ENCODE assay signal across 8 cellular contexts in genomic region chr17:31321481-31321880, GRCh38. TPM values are rescaled to one million over a fixed set of nuclear protein-coding genes. Genes with fewer than 3 reads are reported as not detected.
A peak's percentile ranks its signal among the peaks of the same experiment; 100 is the strongest.
DNase-seq lines count a peak whose midpoint lies in the region; ATAC-seq and TF ChIP-seq lines count a peak whose summit lies in the region.

A gene with protein sequence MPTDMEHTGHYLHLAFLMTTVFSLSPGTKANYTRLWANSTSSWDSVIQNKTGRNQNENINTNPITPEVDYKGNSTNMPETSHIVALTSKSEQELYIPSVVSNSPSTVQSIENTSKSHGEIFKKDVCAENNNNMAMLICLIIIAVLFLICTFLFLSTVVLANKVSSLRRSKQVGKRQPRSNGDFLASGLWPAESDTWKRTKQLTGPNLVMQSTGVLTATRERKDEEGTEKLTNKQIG (minus strand): TSS chr17:31321622. CDS start chr17:31319013, 2,609 bp downstream.

- no TSS peak for BruUV-seq in mammary epithelial cell (replicated peaks; lab: Mats Ljungman, UMichigan)

- CTCF ChIA-PET in activated B cell treated with CpG ODN at 0.5 μM for 24 hours (lab: Charles Lee) (interaction anchor here (1.0 kb wide), 1 partner anchor 51 kb away, joined by 3 read pairs; no protein-coding TSS in a partner anchor), mammary epithelial cell (lab: Charles Lee; ENCODE audit: low non-redundant PET) (no interaction called here)

- ATAC-seq in HG03521 (IDR thresholded peaks at IDR 0.05; ENCODE audit: unreplicated experiment) (peak; percentile 29), activated B cell treated with CpG ODN at 0.5 μM for 24 hours (ENCODE audit: low read depth) (peak; percentile 69)

- peaks cover 24 to 28% of the 10 kb centered on the region in 2 donors for H3K36me3 Mint-ChIP-seq in CD14-positive monocyte
- peaks cover 25% of the 10 kb centered on the region for H3K36me3 Mint-ChIP-seq in activated B cell treated with CpG ODN at 0.5 μM for 24 hours (ENCODE audit: low read depth)

- peak within 1 kb of the TSS in 2 of 3 experiments; percentile 20 to 32 for H3K4me3 ChIP-seq in mammary epithelial cell (replicated peaks in 1 of 3; ENCODE audit: insufficient read depth in 1 of 3, low read depth in 2 of 3, low read length in 3 of 3)

- H3K36me3 ChIP-seq in mammary epithelial cell (ENCODE audit: insufficient read depth, low read length), result peaks cover 4% of the 10 kb centered on the region

- peak; percentile 77 for DNase-seq in CD14-positive monocyte (ENCODE audit: low spot score)
- DNase-seq in activated B cell treated with CpG ODN at 0.5 μM for 24 hours, result no peak
- peak; percentile 82 for DNase-seq in mammary epithelial cell
- no peak for DNase-seq in mesenteric fat pad (ENCODE audit: low spot score)
- DNase-seq in stimulated activated CD8-positive, alpha-beta memory T cell treated with anti-CD3 and anti-CD28 coated beads, Interleukin-7, amount 100 ng/mL, for 24 hours (ENCODE audit: low read depth), result peak; percentile 53
- DNase-seq in NCI-H187 (lab: John Stamatoyannopoulos, UW), result no peak
- no peak for DNase-seq in HT-29 (ENCODE audit: low spot score)

- 41% methylated on average over 3 of the region's 3 CpGs for WGBS in mammary epithelial cell (ENCODE audit: low coverage, missing lambda C conversion rate)

- peak within 1 kb of the TSS; percentile 84 to 95 (median 89) for H3K27ac Mint-ChIP-seq in CD14-positive monocyte
- peak within 1 kb of the TSS; percentile 96 for H3K27ac Mint-ChIP-seq in activated B cell treated with CpG ODN at 0.5 μM for 24 hours

- peaks cover 8% of the 10 kb centered on the region for H3K79me2 ChIP-seq in mammary epithelial cell (ENCODE audit: insufficient read depth, low read length)

- H3K27me3 ChIP-seq in mammary epithelial cell (ENCODE audit: insufficient read depth, low read length), result no peaks in the 10 kb centered on the region

- H3K4me1 Mint-ChIP-seq in CD14-positive monocyte, result peaks cover 25% of the 10 kb centered on the region
- H3K4me1 Mint-ChIP-seq in activated B cell treated with CpG ODN at 0.5 μM for 24 hours, result peaks cover 41% of the 10 kb centered on the region

- H3K9me3 ChIP-seq in mammary epithelial cell (replicated peaks; ENCODE audit: insufficient read depth, low read length), result no peaks in the 10 kb centered on the region

- peak within 1 kb of the TSS; percentile 13 for H3K27ac ChIP-seq in mammary epithelial cell (ENCODE audit: insufficient read depth, low read depth, low read length)

- peaks cover 40% of the 10 kb centered on the region for H3K4me1 ChIP-seq in mammary epithelial cell (ENCODE audit: insufficient read depth, low read length)

- peak within 1 kb of the TSS; percentile 27 for H3K9ac ChIP-seq in mammary epithelial cell (ENCODE audit: insufficient read depth, low read length)

- H3K4me3 Mint-ChIP-seq in CD14-positive monocyte (peak within 1 kb of the TSS; percentile 72 to 88), activated B cell treated with CpG ODN at 0.5 μM for 24 hours (peak within 1 kb of the TSS; percentile 84)

- POLR2A ChIA-PET in activated B cell treated with CpG ODN at 0.5 μM for 24 hours (lab: Charles Lee), result interaction anchor here (0.7 to 7.5 kb wide), 6 partner anchors 14 to 580 kb away, joined by 3 to 247 read pairs (median 4); partner anchors contain the start of gene UTP6

- intact Hi-C loops in CD14-positive monocyte (cut with micrococcal nuclease), result loop anchor here in 1 of 2 donors (10.0 kb wide), 1 partner anchor 47 kb away; no protein-coding TSS in a partner anchor
- intact Hi-C loops in activated B cell treated with CpG ODN at 0.5 μM for 24 hours (cut with micrococcal nuclease), result loop anchor here (1.0 to 10.0 kb wide), 2 partner anchors 52 to 57 kb away; no protein-coding TSS in a partner anchor
- intact Hi-C loops in mammary epithelial cell (cut with micrococcal nuclease), result no loop called here

- no peaks in the 10 kb centered on the region for H3K27me3 Mint-ChIP-seq in CD14-positive monocyte (ENCODE audit: low read depth in 3 of 3)
- H3K27me3 Mint-ChIP-seq in activated B cell treated with CpG ODN at 0.5 μM for 24 hours, result no peaks in the 10 kb centered on the region

- dilution Hi-C loops in mammary epithelial cell (cut with HindIII; ENCODE audit: low sequenced_read_pairs), result no loop called here

- H3K9me3 Mint-ChIP-seq in CD14-positive monocyte (no peaks in the 10 kb centered on the region), activated B cell treated with CpG ODN at 0.5 μM for 24 hours (no peaks in the 10 kb centered on the region)

- no peak within 1 kb of the TSS for H2AFZ ChIP-seq in mammary epithelial cell (ENCODE audit: low read depth, low read length)

- peak within 1 kb of the TSS; percentile 74 for H3K4me2 ChIP-seq in mammary epithelial cell (ENCODE audit: insufficient read depth, low read depth, low read length)

- H4K20me1 ChIP-seq in mammary epithelial cell (ENCODE audit: insufficient read depth, low read length), result no peaks in the 10 kb centered on the region

- in situ Hi-C loops in mammary epithelial cell (cut with MboI; ENCODE audit: low sequenced_read_pairs in 2 of 2), result no loop called here

- TF ChIP-seq CTCF in CD14-positive monocyte (IDR thresholded peaks at IDR 0.05) (no peak), activated B cell treated with CpG ODN at 0.5 μM for 24 hours (IDR thresholded peaks at IDR 0.05) (no peak), mammary epithelial cell (conservative IDR thresholded peaks at IDR 0.05 in 1 of 2, IDR thresholded peaks at IDR 0.05 in 1 of 2; ENCODE audit: extremely low read depth in 1 of 2, insufficient read depth in 1 of 2, low read depth in 1 of 2, low read length in 2 of 2) (no peak)

RNA-seq across cellular contexts. Expression of the gene that starts here (rescaled TPM):
- polyA plus RNA-seq in CD14-positive monocyte (100 to 1,000 TPM; 125 to 138 TPM), mammary epithelial cell (0.60 TPM)
- total RNA-seq in activated B cell treated with CpG ODN at 0.5 μM for 24 hours (46.6 and 52.5 TPM in 2 replicates), mammary epithelial cell (1 to 10 TPM in 1 of 2 donors, under 1 TPM in 1; 0.42 to 1.0 TPM), mesenteric fat pad (16.4 TPM)
- polyA minus RNA-seq in mammary epithelial cell, result not detected
- total RNA-seq in HT-29 (2014; rRNA removed; shearing (Covaris generic)), result not detected in 2 replicates

Comparison
In these comparisons a context has a peak if more than half of its experiments do, and no peak if none do; other contexts are left out.
1. RNA of the gene that starts here (polyA plus RNA-seq): 125 to 138 TPM in CD14-positive monocyte; 0.60 TPM in mammary epithelial cell (single experiment); every median in the first group is over 10 times any median in the second.
2. DNase-seq: peak in CD14-positive monocyte (single experiment), mammary epithelial cell (single experiment) and stimulated activated CD8-positive, alpha-beta memory T cell treated with anti-CD3 and anti-CD28 coated beads, Interleukin-7, amount 100 ng/mL, for 24 hours (single experiment); none in activated B cell treated with CpG ODN at 0.5 μM for 24 hours (single experiment), mesenteric fat pad (single experiment), NCI-H187 (0 of 2) and HT-29 (single experiment).